9 cellular contexts compared by ENCODE assay signal in the genomic region with DNA sequence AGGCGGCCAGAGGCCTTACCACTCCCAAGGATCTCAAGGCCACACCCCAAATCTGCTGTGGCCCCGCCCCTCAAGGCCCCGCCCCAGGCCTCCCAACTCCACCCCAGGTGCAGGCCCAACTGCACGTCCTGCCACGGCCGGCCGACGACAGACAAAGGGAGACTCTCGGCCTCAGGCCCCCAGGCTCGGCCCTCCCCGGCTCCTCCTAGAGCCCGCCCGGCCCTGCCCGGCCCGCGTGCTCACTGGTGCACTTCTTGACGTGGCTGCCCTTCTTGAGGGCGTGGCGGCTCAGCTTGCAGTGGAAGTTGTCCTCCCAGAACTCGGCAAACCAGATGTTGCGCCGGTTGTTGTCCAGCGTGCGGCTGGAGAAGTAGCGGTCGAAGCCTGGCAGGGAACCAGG.
DNase-seq lines count a peak whose midpoint lies in the region; FAIRE-seq and TF ChIP-seq lines count a peak whose summit lies in the region.
"Had no signal": no experiment of that assay in that cellular context is flagged by ENCODE, and none has a peak within 500 bp of the region (broad histone marks: within the 10 kb centered on the region; RNA-seq: fewer than 3 reads in every experiment).

No MANE protein-coding gene starts in this region.

- TF ChIP-seq CTCF in KMS-11 (conservative IDR thresholded peaks at IDR 0.05; ENCODE audit: low read depth, low read length) (no peak), esophagus muscularis mucosa (IDR thresholded peaks at IDR 0.05) (no peak)

- TF ChIP-seq EP300 in esophagus muscularis mucosa (IDR thresholded peaks at IDR 0.05), result no peak

- no peaks in the 10 kb centered on the region for H3K9me3 ChIP-seq in esophagus muscularis mucosa
- H3K9me3 ChIP-seq: SK-N-SH had no signal

- DNase-seq in DMS153 (lab: John Stamatoyannopoulos, UW) (peak; percentile 67), esophagus muscularis mucosa (ENCODE audit: extremely low spot score) (no peak), non-pigmented ciliary epithelial cell (ENCODE audit: low read depth) (peak; percentile 5), CD1c-positive myeloid dendritic cell (ENCODE audit: extremely low spot score) (no peak), NCI-H1417 treated with DMSO at 0.1 percent for 48 hours (lab: John Stamatoyannopoulos, UW) (no peak), T-helper 9 cell (no peak), urothelium cell line (ENCODE audit: low spot score) (no peak)
- DNase-seq: SK-N-SH had no signal

- H3K79me2 ChIP-seq in KMS-11 (ENCODE audit: insufficient read depth, low read depth), result no peaks in the 10 kb centered on the region

- no peaks in the 10 kb centered on the region for H3K4me1 ChIP-seq in KMS-11 (ENCODE audit: low read depth, poor library complexity, severe bottlenecking)
- peaks cover 0 to 11% (median 4%) of the 10 kb centered on the region in 4 donors for H3K4me1 ChIP-seq in esophagus muscularis mucosa

- no peak for FAIRE-seq in urothelium cell line (lab: Jason Lieb, UNC)

- TF ChIP-seq POLR2A in esophagus muscularis mucosa (IDR thresholded peaks at IDR 0.05; ENCODE audit: low read depth), result no peak

- H3K4me3 ChIP-seq in KMS-11 (IDR thresholded peaks at IDR 0.05; ENCODE audit: insufficient read depth, low read depth, low read length) (no peak overlapping the region), esophagus muscularis mucosa (peak overlapping the region; percentile 11 to 27 (median 20))

- H3K27me3 ChIP-seq in KMS-11 (ENCODE audit: insufficient read depth, low read depth) (peaks cover 90% of the 10 kb centered on the region), esophagus muscularis mucosa (peaks cover 0 to 49% (median 0%) of the 10 kb centered on the region in 4 donors)

- no peak overlapping the region for H3K27ac ChIP-seq in KMS-11
- peak overlapping the region in 1 of 4 donors; percentile 22 for H3K27ac ChIP-seq in esophagus muscularis mucosa (replicated peaks in 1 of 4)

- no peaks in the 10 kb centered on the region for H4K20me1 ChIP-seq in KMS-11 (ENCODE audit: insufficient read depth)

- no peak overlapping the region for H3K9ac ChIP-seq in KMS-11
- H3K9ac ChIP-seq: SK-N-SH had no signal

- intact Hi-C loops in esophagus muscularis mucosa (cut with DNase I), result loop anchor here (10.0 kb wide), 1 partner anchor 88 kb away; a partner anchor contains a TSS

- 18% methylated on average over 19 of the region's 26 CpGs for WGBS in esophagus muscularis mucosa

- no peak overlapping the region for H2AFZ ChIP-seq in KMS-11 (ENCODE audit: low read depth)

- peak overlapping the region; percentile 9; the same call in 1 of the 2 replicates for H3K4me2 ChIP-seq in KMS-11
- H3K4me2 ChIP-seq: SK-N-SH had no signal

- H3K36me3 ChIP-seq in KMS-11 (ENCODE audit: insufficient read depth) (no peaks in the 10 kb centered on the region), esophagus muscularis mucosa (no peaks in the 10 kb centered on the region)

Comparison
In these comparisons a context has a peak if more than half of its experiments do, and no peak if none do; other contexts are left out.
1. DNase-seq: peak in DMS153 (single experiment) and non-pigmented ciliary epithelial cell (single experiment); none in esophagus muscularis mucosa (single experiment), CD1c-positive myeloid dendritic cell (single experiment), NCI-H1417 treated with DMSO at 0.1 percent for 48 hours (single experiment), T-helper 9 cell (single experiment) and urothelium cell line (single experiment).